1 cellular context compared by ENCODE assay signal in genomic region chr2:232698552-232699091, GRCh38.
TF ChIP-seq lines count a peak whose summit lies in the region.

No MANE protein-coding gene starts in this region.

TF ChIP-seq in SK-N-SH treated with all-trans-retinoic acid at 6 μM for 48 hours, 23 proteins besides CTCF, POLR2A, EP300 and RAD21 (continued from another document):
- TF ChIP-seq POU6F1 (CRISPR knock-in tag; IDR thresholded peaks at IDR 0.05; ENCODE audit: borderline replicate concordance, low read depth): no peak
- TF ChIP-seq CSDC2 (CRISPR knock-in tag; IDR thresholded peaks at IDR 0.05): no peak
- TF ChIP-seq ZNF8 (CRISPR knock-in tag; IDR thresholded peaks at IDR 0.05): no peak
- TF ChIP-seq TSHZ2 (CRISPR knock-in tag; IDR thresholded peaks at IDR 0.05): no peak
